In the genomic region with DNA sequence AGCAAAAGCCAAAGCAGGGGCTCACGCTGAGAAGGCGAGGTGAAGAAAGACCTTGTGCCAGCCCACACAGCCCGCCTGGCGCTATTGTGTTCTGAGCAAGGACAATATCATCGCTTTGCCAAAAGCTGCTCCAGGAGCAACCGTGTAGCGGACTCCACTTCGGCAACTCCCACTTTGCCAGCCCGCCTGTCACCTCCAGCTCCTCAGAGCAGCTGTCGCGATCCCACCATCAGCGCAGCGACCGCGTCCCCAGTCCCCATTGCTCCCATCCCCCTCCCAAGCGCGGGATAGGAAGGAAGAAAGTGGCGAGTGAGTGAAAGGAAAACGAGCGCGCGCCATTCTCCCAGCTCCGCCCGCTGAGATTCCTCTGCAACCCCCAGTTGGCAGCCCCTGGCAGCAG, we compare ENCODE assay signal across 8 cellular contexts. TPM values are rescaled to one million over a fixed set of nuclear protein-coding genes. Genes with fewer than 3 reads are reported as not detected.
DNase-seq lines count a peak whose midpoint lies in the region; ATAC-seq, FAIRE-seq and TF ChIP-seq lines count a peak whose summit lies in the region.

No MANE protein-coding gene starts in this region.

- no peak overlapping the region for H3K27ac ChIP-seq in left lung

- intact Hi-C loops in Calu3 (cut with micrococcal nuclease; ENCODE audit: unreplicated experiment) (no loop called here), left lung (cut with DNase I) (no loop called here)

- ATAC-seq in HG02885 (IDR thresholded peaks at IDR 0.05; ENCODE audit: poor library complexity, unreplicated experiment): peak; percentile 28
- ATAC-seq in left lung: peak; percentile 55
- no peak for ATAC-seq in HG03378 (IDR thresholded peaks at IDR 0.05; ENCODE audit: unreplicated experiment)

- no peaks in the 10 kb centered on the region for H3K4me1 ChIP-seq in left lung

- no peaks in the 10 kb centered on the region for H3K27me3 ChIP-seq in left lung

- BruUV-seq in Calu3 (replicated peaks; lab: Mats Ljungman, UMichigan): no TSS peak

- H3K4me3 ChIP-seq in choroid plexus epithelial cell (ENCODE audit: low read depth, low read length): peak overlapping the region; percentile 64
- H3K4me3 ChIP-seq in left lung: peak overlapping the region; percentile 34 to 54

- H3K36me3 ChIP-seq in left lung: no peaks in the 10 kb centered on the region

- peak overlapping the region; percentile 75 for H3K4me3 Mint-ChIP-seq in Calu3 (ENCODE audit: low read depth, unreplicated experiment)

- CTCF ChIA-PET in Calu3 (lab: Charles Lee): no interaction called here

- H3K27me3 Mint-ChIP-seq in Calu3 (ENCODE audit: unreplicated experiment): no peaks in the 10 kb centered on the region

- H3K4me1 Mint-ChIP-seq in Calu3 (ENCODE audit: low read depth, unreplicated experiment): no peaks in the 10 kb centered on the region

- peaks cover 6% of the 10 kb centered on the region for H3K9me3 Mint-ChIP-seq in Calu3 (ENCODE audit: low read depth, unreplicated experiment)

- H3K9me3 ChIP-seq in left lung: no peaks in the 10 kb centered on the region

- peak; percentile 33 for DNase-seq in Calu3
- DNase-seq in T-helper 2 cell: peak in 3 of 5 experiments; percentile 2 to 27 (median 3)
- DNase-seq in choroid plexus epithelial cell (ENCODE audit: low read depth): peak; percentile 5
- DNase-seq in left lung: peak; percentile 34 to 63
- peak; percentile 1 for DNase-seq in stimulated activated CD4-positive, alpha-beta T cell treated with anti-CD3 and anti-CD28 coated beads, Interleukin-2, amount 100 ng/mL, for 48 hours
- no peak for DNase-seq in HTR-8/SVneo (ENCODE audit: insufficient read length, low spot score)

- TF ChIP-seq CTCF in Calu3 (IDR thresholded peaks at IDR 0.05; ENCODE audit: unreplicated experiment): no peak
- TF ChIP-seq CTCF in choroid plexus epithelial cell (conservative IDR thresholded peaks at IDR 0.05; ENCODE audit: low read depth, low read length): no peak
- TF ChIP-seq CTCF in left lung (IDR thresholded peaks at IDR 0.05): no peak

- H3K36me3 Mint-ChIP-seq in Calu3 (ENCODE audit: insufficient read depth, unreplicated experiment): peaks cover 19% of the 10 kb centered on the region

- no peak for FAIRE-seq in HTR-8/SVneo (lab: Jason Lieb, UNC)

- H3K27ac Mint-ChIP-seq in Calu3 (ENCODE audit: unreplicated experiment): no peak overlapping the region

RNA-seq across cellular contexts. Expression of a gene that starts 0.8 kb away (rescaled TPM):
- 16.4 and 18.9 TPM in 2 replicates for total RNA-seq in Calu3 (2022)
- 1 to 10 TPM; 6.0 to 6.7 TPM for total RNA-seq in left lung

RNA-seq across cellular contexts. Expression of a gene that starts 59.1 kb away (rescaled TPM):
- total RNA-seq in Calu3 (2022): not detected in 2 replicates
- 1 to 10 TPM in 1 of 2 donors, under 1 TPM in 1; 0.65 to 1.2 TPM for total RNA-seq in left lung
